In the genomic region with DNA sequence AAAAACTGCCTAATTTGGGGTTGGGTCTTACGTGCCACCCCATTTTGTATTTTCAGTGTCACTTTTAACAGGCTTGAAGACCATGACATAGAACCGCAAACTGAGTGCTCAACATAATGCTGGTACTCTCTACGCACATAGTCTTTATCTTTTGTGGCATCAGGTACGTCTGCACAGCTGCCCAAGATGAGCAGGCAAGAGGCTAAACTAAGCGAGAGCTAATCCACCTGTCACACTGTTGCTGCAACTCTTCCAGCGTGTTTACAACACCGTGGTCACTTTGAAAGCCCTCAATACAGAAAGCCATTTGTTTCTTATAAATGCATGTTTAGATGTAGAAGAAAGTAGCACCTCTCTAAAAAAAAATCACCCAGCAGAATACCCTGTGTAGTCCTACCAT, we compare ENCODE assay signal across 29 cellular contexts.
DNase-seq lines count a peak whose midpoint lies in the region; ATAC-seq and TF ChIP-seq lines count a peak whose summit lies in the region.
"Had no signal": no experiment of that assay in that cellular context is flagged by ENCODE, and none has a peak within 500 bp of the region (broad histone marks: within the 10 kb centered on the region; RNA-seq: fewer than 3 reads in every experiment).

No MANE protein-coding gene starts in this region.

- H3K9me3 Mint-ChIP-seq in CD4-positive, alpha-beta T cell: no peaks in the 10 kb centered on the region
- H3K9me3 Mint-ChIP-seq: activated CD4-positive, alpha-beta T cell treated with anti-CD3 and anti-CD28 coated beads, Interleukin-2, amount 10 ng/mL, durations not matched to agents 24 days and 14 days; stimulated activated naive CD8-positive, alpha-beta T cell treated with anti-CD3 and anti-CD28 coated beads, Interleukin-15, Interleukin-2, amounts not matched to agents 100 ng/mL and 50 ng/mL, for 24 hours had no signal

- H3K36me3 Mint-ChIP-seq in CD4-positive, alpha-beta T cell (ENCODE audit: low read depth): no peaks in the 10 kb centered on the region
- H3K36me3 Mint-ChIP-seq: CD4-positive, alpha-beta memory T cell had no signal

- H3K4me1 Mint-ChIP-seq in CD4-positive, alpha-beta T cell (ENCODE audit: low read depth): no peaks in the 10 kb centered on the region
- H3K4me1 Mint-ChIP-seq: activated CD4-positive, alpha-beta T cell treated with anti-CD3 and anti-CD28 coated beads, Interleukin-2, amount 10 ng/mL, durations not matched to agents 24 days and 14 days; CD4-positive, alpha-beta memory T cell had no signal

- H3K4me3 Mint-ChIP-seq in CD4-positive, alpha-beta T cell: no peak overlapping the region
- H3K4me3 Mint-ChIP-seq: activated CD4-positive, alpha-beta T cell treated with anti-CD3 and anti-CD28 coated beads, Interleukin-2, amount 10 ng/mL, durations not matched to agents 24 days and 14 days; CD4-positive, alpha-beta memory T cell; stimulated activated naive CD8-positive, alpha-beta T cell treated with anti-CD3 and anti-CD28 coated beads, Interleukin-15, Interleukin-2, amounts not matched to agents 100 ng/mL and 50 ng/mL, for 24 hours had no signal

- no peak for ATAC-seq in CD4-positive, alpha-beta T cell (ENCODE audit: poor library complexity)
- ATAC-seq in GM18858 (IDR thresholded peaks at IDR 0.05; ENCODE audit: unreplicated experiment): no peak
- ATAC-seq: K562, PC-3 had no signal

- no peaks in the 10 kb centered on the region for H3K27me3 Mint-ChIP-seq in CD4-positive, alpha-beta T cell
- H3K27me3 Mint-ChIP-seq: activated CD4-positive, alpha-beta T cell treated with anti-CD3 and anti-CD28 coated beads, Interleukin-2, amount 10 ng/mL, durations not matched to agents 24 days and 14 days; CD4-positive, alpha-beta memory T cell; stimulated activated naive CD8-positive, alpha-beta T cell treated with anti-CD3 and anti-CD28 coated beads, Interleukin-15, Interleukin-2, amounts not matched to agents 100 ng/mL and 50 ng/mL, for 24 hours had no signal

- CTCF ChIA-PET in CD4-positive, alpha-beta T cell (lab: Charles Lee): no interaction called here

- 84% methylated on average over 7 of the region's 7 CpGs for WGBS in suprapubic skin

- H3K9me3 ChIP-seq in WERI-Rb-1 (ENCODE audit: severe bottlenecking) (no peaks in the 10 kb centered on the region), suprapubic skin (no peaks in the 10 kb centered on the region)
- no peaks in the 10 kb centered on the region for H3K9me3 ChIP-seq in CD4-positive, alpha-beta T cell (ENCODE audit: control insufficient read depth, low read length)
- H3K9me3 ChIP-seq: breast epithelium, neutrophil, tibial artery had no signal

- peaks cover 5% of the 10 kb centered on the region for H3K4me1 ChIP-seq in suprapubic skin
- H3K4me1 ChIP-seq: breast epithelium had no signal

- intact Hi-C loops in CD4-positive, alpha-beta T cell (cut with DNase I, micrococcal nuclease): no loop called here

- POLR2A ChIA-PET in CD4-positive, alpha-beta T cell (lab: Charles Lee): interaction anchor here (0.5 kb wide), 1 partner anchor 155 kb away, joined by 3 read pairs; no protein-coding TSS in a partner anchor

- TF ChIP-seq CTCF in WERI-Rb-1 (IDR thresholded peaks at IDR 0.05; ENCODE audit: low read depth, low read length): no peak
- TF ChIP-seq CTCF in suprapubic skin (IDR thresholded peaks at IDR 0.05): no peak
- no peak for TF ChIP-seq CTCF in CD4-positive, alpha-beta T cell (IDR thresholded peaks at IDR 0.05)

- no peaks in the 10 kb centered on the region for H3K36me3 ChIP-seq in WERI-Rb-1
- H3K36me3 ChIP-seq in suprapubic skin: no peaks in the 10 kb centered on the region
- H3K36me3 ChIP-seq: breast epithelium, neutrophil, tibial artery had no signal

- H3K27me3 ChIP-seq in WERI-Rb-1 (ENCODE audit: insufficient read depth, low read depth, severe bottlenecking): no peaks in the 10 kb centered on the region
- H3K27me3 ChIP-seq in suprapubic skin: no peaks in the 10 kb centered on the region
- H3K27me3 ChIP-seq in CD4-positive, alpha-beta T cell (ENCODE audit: control insufficient read depth, insufficient read depth, low read length): no peaks in the 10 kb centered on the region
- H3K27me3 ChIP-seq: breast epithelium, tibial artery had no signal

- H3K27ac Mint-ChIP-seq in CD4-positive, alpha-beta T cell: no peak overlapping the region
- H3K27ac Mint-ChIP-seq: activated CD4-positive, alpha-beta T cell treated with anti-CD3 and anti-CD28 coated beads, Interleukin-2, amount 10 ng/mL, durations not matched to agents 24 days and 14 days; CD4-positive, alpha-beta memory T cell; stimulated activated naive CD8-positive, alpha-beta T cell treated with anti-CD3 and anti-CD28 coated beads, Interleukin-15, Interleukin-2, amounts not matched to agents 100 ng/mL and 50 ng/mL, for 24 hours had no signal

- H3K27ac ChIP-seq in WERI-Rb-1: no peak overlapping the region
- H3K27ac ChIP-seq in suprapubic skin: no peak overlapping the region
- H3K27ac ChIP-seq in CD4-positive, alpha-beta T cell (ENCODE audit: low read depth, low read length): no peak overlapping the region
- H3K27ac ChIP-seq: 22Rv1, breast epithelium, neutrophil, tibial artery, VCaP had no signal

- no peak for TF ChIP-seq EP300 in suprapubic skin (IDR thresholded peaks at IDR 0.05)

- TF ChIP-seq POLR2A in suprapubic skin (IDR thresholded peaks at IDR 0.05): no peak

- no peak overlapping the region for H3K4me3 ChIP-seq in WERI-Rb-1 (ENCODE audit: low read depth, low read length)
- peak overlapping the region; percentile 30 for H3K4me3 ChIP-seq in suprapubic skin
- H3K4me3 ChIP-seq: K562, lung had no signal

- DNase-seq in DMS79 treated with DMSO at 0.1 percent for 48 hours (lab: John Stamatoyannopoulos, UW) (peak; percentile 17), DMS79 (lab: John Stamatoyannopoulos, UW) (no peak), WERI-Rb-1 (peak; percentile 38), myocyte (ENCODE audit: low read depth) (peak; percentile 33), suprapubic skin (ENCODE audit: low spot score in 2 of 2) (no peak), NCI-H1105 treated with DMSO at 0.1 percent for 48 hours (lab: John Stamatoyannopoulos, UW) (no peak)
- DNase-seq in CD4-positive, alpha-beta T cell: no peak
- DNase-seq: activated CD4-positive, alpha-beta T cell treated with anti-CD3 and anti-CD28 coated beads, Interleukin-2, amount 10 ng/mL, durations not matched to agents 24 days and 14 days; activated naive CD4-positive, alpha-beta T cell treated with anti-CD3 and anti-CD28 coated beads, Interleukin-2, amount 50 U/mL, for 16 hours; amniotic stem cell; CD4-positive, alpha-beta memory T cell; H7; MM.1S; NCI-H1417 treated with DMSO at 0.1 percent for 48 hours; NCI-H2081 treated with DMSO at 0.1 percent for 48 hours; NK-92 treated with Interleukin-12 subunit alpha and Interleukin-12 subunit beta, amount 100 ng/mL, for 24 hours; PC-3; Right ventricle myocardium superior; SW 1271; T-helper 9 cell; tibial artery had no signal

Comparison
In these comparisons a context has a peak if more than half of its experiments do, and no peak if none do; other contexts are left out.
1. DNase-seq: peak in DMS79 treated with DMSO at 0.1 percent for 48 hours (single experiment), WERI-Rb-1 (single experiment) and myocyte (single experiment); none in DMS79 (single experiment), suprapubic skin (0 of 2), CD4-positive, alpha-beta T cell (0 of 10) and NCI-H1105 treated with DMSO at 0.1 percent for 48 hours (single experiment).